1 cellular context compared by ENCODE assay signal in genomic region chr1:243397613-243398321, GRCh38.
TF ChIP-seq lines count a peak whose summit lies in the region.

No MANE protein-coding gene starts in this region.

TF ChIP-seq in K562, 482 proteins besides CTCF, POLR2A, EP300 and RAD21 (continued from another document):
- TF ChIP-seq ZNF398 (CRISPR knock-in tag; IDR thresholded peaks at IDR 0.05) (no peak), ZNF124 (CRISPR knock-in tag; IDR thresholded peaks at IDR 0.05) (no peak), MCM7 (IDR thresholded peaks at IDR 0.05) (no peak), LCOR (CRISPR knock-in tag; IDR thresholded peaks at IDR 0.05) (no peak), ZNF316 (IDR thresholded peaks at IDR 0.05) (peak; percentile 93), E2F6 (IDR thresholded peaks at IDR 0.05; ENCODE audit: borderline replicate concordance in 1 of 2, extremely low read depth in 1 of 2, insufficient read depth in 1 of 2, insufficient read length in 1 of 2, low read depth in 1 of 2, low read length in 1 of 2, poor library complexity in 1 of 2, severe bottlenecking in 1 of 2) (no peak), PTRF (tag; IDR thresholded peaks at IDR 0.05) (no peak)
TF ChIP-seq in K562: peak in this region for 5.
